In genomic region chr11:68460741-68461283, GRCh38 we compare ENCODE assay signal across 8 cellular contexts. TPM values are rescaled to one million over a fixed set of nuclear protein-coding genes. Genes with fewer than 3 reads are reported as not detected.
DNase-seq lines count a peak whose midpoint lies in the region; ATAC-seq and TF ChIP-seq lines count a peak whose summit lies in the region.

Gene PPP6R3 (plus strand): TSS chr11:68460752. CDS start chr11:68537665, 76,913 bp downstream.

- DNase-seq in CD4-positive, alpha-beta T cell = no peak
- DNase-seq in breast epithelium (ENCODE audit: low spot score in 2 of 2) (no peak), left colon (no peak), NCI-H1417 (lab: John Stamatoyannopoulos, UW) (no peak)
- no peak for DNase-seq in activated CD4-positive, CD25-positive, alpha-beta regulatory T cell (lab: John Stamatoyannopoulos, UW)

- H3K27me3 ChIP-seq in CD4-positive, alpha-beta T cell (ENCODE audit: control insufficient read depth, insufficient read depth, low read length) = no peaks in the 10 kb centered on the region
- H3K27me3 ChIP-seq in HUES6 (ENCODE audit: control insufficient read depth, insufficient read depth, low read length) = no peaks in the 10 kb centered on the region
- no peaks in the 10 kb centered on the region for H3K27me3 ChIP-seq in breast epithelium
- no peaks in the 10 kb centered on the region for H3K27me3 ChIP-seq in stomach smooth muscle (ENCODE audit: control insufficient read depth in 1 of 2, insufficient read depth in 2 of 2, low read length in 2 of 2)

- POLR2A ChIA-PET in CD4-positive, alpha-beta T cell (lab: Charles Lee) = interaction anchor here (0.9 to 1.4 kb wide), 8 partner anchors 9 to 443 kb away, joined by 3 to 8 read pairs (median 3); no protein-coding TSS in a partner anchor

- H3K9ac ChIP-seq in HUES6 (ENCODE audit: low read length) = peak within 1 kb of the TSS; percentile 93
- peak within 1 kb of the TSS; percentile 76 to 86 for H3K9ac ChIP-seq in stomach smooth muscle (ENCODE audit: low read length in 2 of 2)

- H3K4me3 ChIP-seq in HUES6 (ENCODE audit: low read depth, low read length) (peak within 1 kb of the TSS; percentile 85), breast epithelium (peak within 1 kb of the TSS; percentile 89 to 92 (median 90)), stomach smooth muscle (ENCODE audit: low read length in 2 of 2) (peak within 1 kb of the TSS; percentile 83 to 91)

- H3K4me1 Mint-ChIP-seq in CD4-positive, alpha-beta T cell (ENCODE audit: low read depth) = peaks cover 46% of the 10 kb centered on the region

- peaks cover 18% of the 10 kb centered on the region for H3K36me3 Mint-ChIP-seq in CD4-positive, alpha-beta T cell (ENCODE audit: low read depth)

- H3K9me3 ChIP-seq in CD4-positive, alpha-beta T cell (ENCODE audit: control insufficient read depth, low read length) = no peaks in the 10 kb centered on the region
- no peaks in the 10 kb centered on the region for H3K9me3 ChIP-seq in HUES6 (ENCODE audit: control insufficient read depth, insufficient read depth, low read depth, low read length)
- no peaks in the 10 kb centered on the region for H3K9me3 ChIP-seq in breast epithelium
- no peaks in the 10 kb centered on the region for H3K9me3 ChIP-seq in stomach smooth muscle (ENCODE audit: control insufficient read depth in 2 of 2, low read length in 2 of 2)

- no peak for ATAC-seq in CD4-positive, alpha-beta T cell (ENCODE audit: poor library complexity)
- ATAC-seq in GM21381 (IDR thresholded peaks at IDR 0.05; ENCODE audit: unreplicated experiment) (peak; percentile 43), left colon (peak; percentile 59)

- intact Hi-C loops in CD4-positive, alpha-beta T cell (cut with DNase I, micrococcal nuclease) = loop anchor here (5.0 to 10.0 kb wide), 7 partner anchors 41 to 444 kb away; partner anchors contain the start of genes C11orf24 (in 1 of the 2), CPT1A (in 1 of the 2), IGHMBP2 (in 1 of the 2) and KMT5B (in 1 of the 2)
- intact Hi-C loops in breast epithelium (cut with DNase I; ENCODE audit: low total_unique reads) = no loop called here
- intact Hi-C loops in left colon (cut with DNase I, micrococcal nuclease) = no loop called here

- H3K27ac ChIP-seq in CD4-positive, alpha-beta T cell (ENCODE audit: low read depth, low read length) = peak within 1 kb of the TSS; percentile 95
- peak within 1 kb of the TSS; percentile 91 for H3K27ac ChIP-seq in HUES6 (ENCODE audit: low read depth, low read length)
- H3K27ac ChIP-seq in breast epithelium = peak within 1 kb of the TSS; percentile 99
- H3K27ac ChIP-seq in stomach smooth muscle (ENCODE audit: low read length) = peak within 1 kb of the TSS; percentile 91

- H3K9me3 Mint-ChIP-seq in CD4-positive, alpha-beta T cell = no peaks in the 10 kb centered on the region

- no peak for TF ChIP-seq CTCF in CD4-positive, alpha-beta T cell (IDR thresholded peaks at IDR 0.05)
- peak in 1 of 3 donors; percentile 12 for TF ChIP-seq CTCF in breast epithelium (IDR thresholded peaks at IDR 0.05)

- H3K36me3 ChIP-seq in HUES6 (ENCODE audit: control insufficient read depth, insufficient read depth, low read length) (peaks cover 2% of the 10 kb centered on the region; the same call in 1 of the 2 replicates), breast epithelium (no peaks in the 10 kb centered on the region), stomach smooth muscle (ENCODE audit: control insufficient read depth in 2 of 2, insufficient read depth in 2 of 2, low read length in 2 of 2) (no peaks in the 10 kb centered on the region)

- H3K4me3 Mint-ChIP-seq in CD4-positive, alpha-beta T cell = peak within 1 kb of the TSS; percentile 100

- H3K27ac Mint-ChIP-seq in CD4-positive, alpha-beta T cell = peak within 1 kb of the TSS; percentile 100

- peaks cover 8% of the 10 kb centered on the region for H3K27me3 Mint-ChIP-seq in CD4-positive, alpha-beta T cell

- CTCF ChIA-PET in CD4-positive, alpha-beta T cell (lab: Charles Lee) = no interaction called here

- peak; percentile 40 for TF ChIP-seq POLR2A in breast epithelium (IDR thresholded peaks at IDR 0.05)

- H3K4me1 ChIP-seq in HUES6 (ENCODE audit: control insufficient read depth, insufficient read depth, low read length) (peaks cover 12% of the 10 kb centered on the region; the same call in 1 of the 2 replicates), breast epithelium (peaks cover 3 to 19% of the 10 kb centered on the region in 2 donors), stomach smooth muscle (ENCODE audit: control insufficient read depth, insufficient read depth, low read length) (peaks cover 25% of the 10 kb centered on the region)

RNA-seq across cellular contexts. Expression of gene PPP6R3, which starts in this region (rescaled TPM):
- 100 to 1,000 TPM; 108 to 109 TPM for total RNA-seq in CD4-positive, alpha-beta T cell
- total RNA-seq in breast epithelium = 100 to 1,000 TPM; 113 to 227 (median 183) TPM
- total RNA-seq in left colon = 100 to 1,000 TPM; 102 to 112 TPM

Comparison
In these comparisons a context has a peak if more than half of its experiments do, and no peak if none do; other contexts are left out.
1. intact Hi-C loops: an anchor here in CD4-positive, alpha-beta T cell (5.0 to 10.0 kb wide); none called in breast epithelium and left colon.